In the genomic region with DNA sequence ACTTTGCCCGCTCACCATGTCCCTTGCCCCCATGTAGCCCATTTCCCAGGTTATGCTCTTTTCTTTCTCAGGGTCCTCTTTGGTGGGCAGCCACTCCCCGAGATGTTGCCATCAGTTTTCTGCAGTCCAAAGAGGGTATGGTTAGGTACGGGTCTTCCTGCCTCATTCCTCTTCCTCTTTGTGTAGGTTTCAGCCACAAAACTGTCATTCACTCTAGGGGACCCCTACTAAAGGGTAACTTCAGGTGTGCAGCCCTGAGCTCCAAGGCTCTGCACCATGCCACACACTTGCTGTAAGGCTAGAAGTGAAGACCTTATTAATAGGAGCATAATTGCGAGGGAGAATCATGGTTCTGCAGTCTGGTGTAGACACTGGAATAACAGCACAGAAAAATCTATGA, we compare ENCODE assay signal across 17 cellular contexts.
"Had no signal": no experiment of that assay in that cellular context is flagged by ENCODE, and none has a peak within 500 bp of the region (broad histone marks: within the 10 kb centered on the region; RNA-seq: fewer than 3 reads in every experiment).

No MANE protein-coding gene starts in this region.

- H3K27ac Mint-ChIP-seq: dendritic cell treated with granulocyte-macrophage colony-stimulating factor and Interleukin-4, amounts not matched to agents 40 ng/mL and 50 ng/mL, for 4 days; nephron progenitor cell had no signal

- ATAC-seq: left colon; mucosa of descending colon; psoas muscle; stimulated activated naive CD8-positive, alpha-beta T cell treated with anti-CD3 and anti-CD28 coated beads, Interleukin-15, amount 100 ng/mL, for 72 hours had no signal

- H3K27ac ChIP-seq: psoas muscle, sigmoid colon, testis had no signal

- H3K9me3 Mint-ChIP-seq: dendritic cell treated with granulocyte-macrophage colony-stimulating factor and Interleukin-4, amounts not matched to agents 40 ng/mL and 50 ng/mL, for 4 days; stimulated activated naive CD8-positive, alpha-beta T cell treated with anti-CD3 and anti-CD28 coated beads, Interleukin-15, amount 100 ng/mL, for 72 hours had no signal

- H3K4me3 ChIP-seq: mucosa of descending colon, psoas muscle, sigmoid colon, testis had no signal

- H3K4me1 ChIP-seq: psoas muscle, testis had no signal

- H3K27me3 ChIP-seq: sigmoid colon, testis had no signal

- DNase-seq: activated CD4-positive, alpha-beta T cell treated with anti-CD3 and anti-CD28 coated beads, Interleukin-2, amount 50 U/mL, for 1 hour; activated naive CD4-positive, alpha-beta T cell treated with anti-CD3 and anti-CD28 coated beads, Interleukin-2, amount 50 U/mL, for 16 hours; activated T-cell treated with anti-CD3 and anti-CD28 coated beads for 4 hours; amygdala; cerebellar nuclear complex; erythroblast; left colon; mammary epithelial cell; mucosa of descending colon; nephron progenitor cell; psoas muscle; sigmoid colon; stimulated activated CD4-positive, alpha-beta T cell treated with anti-CD3 and anti-CD28 coated beads, Interleukin-12 subunit alpha, Interleukin-12 subunit beta, amount 100 ng/mL, for 4 hours; stimulated activated naive CD8-positive, alpha-beta T cell treated with anti-CD3 and anti-CD28 coated beads, Interleukin-15, amount 100 ng/mL, for 72 hours; testis had no signal

- H3K4me3 Mint-ChIP-seq: brain; dendritic cell treated with granulocyte-macrophage colony-stimulating factor and Interleukin-4, amounts not matched to agents 40 ng/mL and 50 ng/mL, for 4 days; nephron progenitor cell; stimulated activated naive CD8-positive, alpha-beta T cell treated with anti-CD3 and anti-CD28 coated beads, Interleukin-15, amount 100 ng/mL, for 72 hours had no signal

- H3K9me3 ChIP-seq: mucosa of descending colon, psoas muscle, sigmoid colon, testis had no signal

- H3K27me3 Mint-ChIP-seq: brain; dendritic cell treated with granulocyte-macrophage colony-stimulating factor and Interleukin-4, amounts not matched to agents 40 ng/mL and 50 ng/mL, for 4 days; stimulated activated naive CD8-positive, alpha-beta T cell treated with anti-CD3 and anti-CD28 coated beads, Interleukin-15, amount 100 ng/mL, for 72 hours had no signal
